Comparison of ENCODE assay signal across 12 cellular contexts in the genomic region with DNA sequence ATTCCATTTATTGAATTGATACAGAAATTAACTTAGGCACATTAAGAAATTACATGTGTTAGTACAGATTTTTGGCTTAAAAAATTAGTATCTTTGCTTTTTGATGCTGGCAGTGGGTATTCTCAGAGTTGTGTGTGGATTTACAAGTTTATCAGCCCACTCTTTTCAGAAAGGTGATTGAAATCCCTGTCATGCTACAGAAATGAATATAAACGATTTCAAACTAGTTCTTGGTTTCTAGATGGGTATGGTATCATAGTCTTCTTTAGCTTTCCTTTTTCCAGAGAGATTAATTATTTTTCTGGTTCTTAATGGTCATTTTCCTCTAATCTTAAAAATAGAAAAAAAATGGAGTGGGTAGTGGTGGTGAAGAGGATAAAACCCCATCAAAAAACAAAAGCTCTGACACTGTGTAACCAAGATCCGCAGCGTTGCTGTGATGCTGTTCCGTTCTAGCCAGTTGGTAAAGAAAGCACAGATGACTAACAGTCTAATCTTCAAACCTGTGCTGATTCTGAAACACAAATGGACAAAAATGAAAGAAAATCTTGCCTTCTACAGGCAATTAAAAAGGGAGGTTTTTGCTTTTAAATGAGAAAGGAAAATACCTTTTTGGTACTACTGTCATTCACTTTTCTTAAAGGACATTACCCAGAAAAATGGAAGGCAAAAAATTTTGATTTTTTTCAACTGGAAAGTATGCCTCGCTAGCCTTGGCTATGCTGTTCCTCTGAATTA. TPM values are rescaled to one million over a fixed set of nuclear protein-coding genes. Genes with fewer than 3 reads are reported as not detected.
A peak's percentile ranks its signal among the peaks of the same experiment; 100 is the strongest.
DNase-seq lines count a peak whose midpoint lies in the region; ATAC-seq and TF ChIP-seq lines count a peak whose summit lies in the region.
"Had no signal": no experiment of that assay in that cellular context is flagged by ENCODE, and none has a peak within 500 bp of the region (broad histone marks: within the 10 kb centered on the region; RNA-seq: fewer than 3 reads in every experiment).

No MANE protein-coding gene starts in this region.

- CTCF ChIA-PET in activated CD4-positive, alpha-beta T cell treated with anti-CD3 and anti-CD28 coated beads, Interleukin-2, amount 10 ng/mL, durations not matched to agents 7 days and 5 days (lab: Charles Lee), result no interaction called here
- CTCF ChIA-PET in WTC11 (lab: Charles Lee), result no interaction called here

- no peak for ATAC-seq in WTC11
- ATAC-seq: naive thymus-derived CD8-positive, alpha-beta T cell had no signal

- H3K4me3 Mint-ChIP-seq in activated CD4-positive, alpha-beta T cell treated with anti-CD3 and anti-CD28 coated beads, Interleukin-2, amount 10 ng/mL, durations not matched to agents 24 days and 14 days, result no peak overlapping the region
- H3K4me3 Mint-ChIP-seq in activated CD4-positive, alpha-beta T cell treated with anti-CD3 and anti-CD28 coated beads, Interleukin-2, amount 10 ng/mL, durations not matched to agents 7 days and 5 days, result no peak overlapping the region
- no peak overlapping the region for H3K4me3 Mint-ChIP-seq in WTC11
- H3K4me3 Mint-ChIP-seq: naive thymus-derived CD8-positive, alpha-beta T cell had no signal

- peak overlapping the region; percentile 34 for H3K27ac Mint-ChIP-seq in activated CD4-positive, alpha-beta T cell treated with anti-CD3 and anti-CD28 coated beads, Interleukin-2, amount 10 ng/mL, durations not matched to agents 24 days and 14 days
- H3K27ac Mint-ChIP-seq in activated CD4-positive, alpha-beta T cell treated with anti-CD3 and anti-CD28 coated beads, Interleukin-2, amount 10 ng/mL, durations not matched to agents 7 days and 5 days, result no peak overlapping the region
- H3K27ac Mint-ChIP-seq in WTC11, result peak overlapping the region; percentile 82
- H3K27ac Mint-ChIP-seq: naive thymus-derived CD8-positive, alpha-beta T cell had no signal

- H3K27me3 Mint-ChIP-seq in activated CD4-positive, alpha-beta T cell treated with anti-CD3 and anti-CD28 coated beads, Interleukin-2, amount 10 ng/mL, durations not matched to agents 24 days and 14 days, result peaks cover 23% of the 10 kb centered on the region
- peaks cover 31% of the 10 kb centered on the region for H3K27me3 Mint-ChIP-seq in activated CD4-positive, alpha-beta T cell treated with anti-CD3 and anti-CD28 coated beads, Interleukin-2, amount 10 ng/mL, durations not matched to agents 7 days and 5 days
- no peaks in the 10 kb centered on the region for H3K27me3 Mint-ChIP-seq in WTC11 (ENCODE audit: low read depth)

- H3K9me3 Mint-ChIP-seq in activated CD4-positive, alpha-beta T cell treated with anti-CD3 and anti-CD28 coated beads, Interleukin-2, amount 10 ng/mL, durations not matched to agents 24 days and 14 days, result peaks cover 3% of the 10 kb centered on the region
- H3K9me3 Mint-ChIP-seq in activated CD4-positive, alpha-beta T cell treated with anti-CD3 and anti-CD28 coated beads, Interleukin-2, amount 10 ng/mL, durations not matched to agents 7 days and 5 days, result no peaks in the 10 kb centered on the region
- no peaks in the 10 kb centered on the region for H3K9me3 Mint-ChIP-seq in WTC11

- TF ChIP-seq CTCF in WTC11 (IDR thresholded peaks at IDR 0.05) (no peak), fibroblast of the aortic adventitia (IDR thresholded peaks at IDR 0.05; ENCODE audit: insufficient read depth, low read length) (no peak)

- POLR2A ChIA-PET in activated CD4-positive, alpha-beta T cell treated with anti-CD3 and anti-CD28 coated beads, Interleukin-2, amount 10 ng/mL, durations not matched to agents 7 days and 5 days (lab: Charles Lee), result no interaction called here
- POLR2A ChIA-PET in WTC11 (lab: Charles Lee), result no interaction called here

- H3K36me3 ChIP-seq in H7 (replicated peaks; ENCODE audit: control insufficient read depth, insufficient read depth, low read length), result no peaks in the 10 kb centered on the region; the same call in 1 of the 2 replicates
- H3K36me3 ChIP-seq: upper lobe of left lung had no signal

- intact Hi-C loops in activated CD4-positive, alpha-beta T cell treated with anti-CD3 and anti-CD28 coated beads, Interleukin-2, amount 10 ng/mL, durations not matched to agents 24 days and 14 days (cut with micrococcal nuclease), result no loop called here

- H3K27me3 ChIP-seq in H7 (ENCODE audit: control insufficient read depth, insufficient read depth, low read length), result no peaks in the 10 kb centered on the region
- H3K27me3 ChIP-seq: upper lobe of left lung had no signal

- no peaks in the 10 kb centered on the region for H3K36me3 Mint-ChIP-seq in activated CD4-positive, alpha-beta T cell treated with anti-CD3 and anti-CD28 coated beads, Interleukin-2, amount 10 ng/mL, durations not matched to agents 24 days and 14 days (ENCODE audit: low read depth)
- H3K36me3 Mint-ChIP-seq in activated CD4-positive, alpha-beta T cell treated with anti-CD3 and anti-CD28 coated beads, Interleukin-2, amount 10 ng/mL, durations not matched to agents 7 days and 5 days (ENCODE audit: low read depth), result no peaks in the 10 kb centered on the region
- H3K36me3 Mint-ChIP-seq in WTC11, result 0 out of 2 replicates have a peak, but pooled peaks cover 3% of the 10 kb centered on the region

- DNase-seq in activated CD4-positive, alpha-beta T cell treated with anti-CD3 and anti-CD28 coated beads, Interleukin-2, amount 10 ng/mL, durations not matched to agents 24 days and 14 days, result no peak
- DNase-seq in activated CD4-positive, alpha-beta T cell treated with anti-CD3 and anti-CD28 coated beads, Interleukin-2, amount 10 ng/mL, durations not matched to agents 7 days and 5 days, result no peak
- no peak for DNase-seq in WTC11 (ENCODE audit: low spot score)
- peak; percentile 60 for DNase-seq in fibroblast of the aortic adventitia (ENCODE audit: low read depth)
- DNase-seq in pons (ENCODE audit: low spot score), result peak; percentile 56
- no peak for DNase-seq in H7
- DNase-seq in NK-92 treated with Interleukin-12 subunit alpha and Interleukin-12 subunit beta, amount 100 ng/mL, for 24 hours (lab: John Stamatoyannopoulos, UW), result no peak
- no peak for DNase-seq in retina
- DNase-seq: activated CD4-positive, CD25-positive, alpha-beta regulatory T cell; naive thymus-derived CD8-positive, alpha-beta T cell; upper lobe of left lung had no signal

- H3K4me1 Mint-ChIP-seq in activated CD4-positive, alpha-beta T cell treated with anti-CD3 and anti-CD28 coated beads, Interleukin-2, amount 10 ng/mL, durations not matched to agents 24 days and 14 days, result peaks cover 6% of the 10 kb centered on the region
- peaks cover 6% of the 10 kb centered on the region for H3K4me1 Mint-ChIP-seq in activated CD4-positive, alpha-beta T cell treated with anti-CD3 and anti-CD28 coated beads, Interleukin-2, amount 10 ng/mL, durations not matched to agents 7 days and 5 days
- peaks cover 84% of the 10 kb centered on the region for H3K4me1 Mint-ChIP-seq in WTC11

- H3K4me3 ChIP-seq in fibroblast of the aortic adventitia (ENCODE audit: low read depth, low read length) (peak overlapping the region; percentile 11), H7 (ENCODE audit: insufficient read depth, low read depth, low read length) (no peak overlapping the region)
- H3K4me3 ChIP-seq: upper lobe of left lung had no signal

TF ChIP-seq in WTC11, 78 proteins besides CTCF, POLR2A, EP300 and RAD21 (continues in another document):
- TF ChIP-seq SMAD4 (CRISPR knock-in tag; IDR thresholded peaks at IDR 0.05) (no peak), ZNF396 (CRISPR knock-in tag; IDR thresholded peaks at IDR 0.05; ENCODE audit: borderline replicate concordance) (no peak), PRRX2 (CRISPR knock-in tag; IDR thresholded peaks at IDR 0.05) (no peak), ZNF416 (CRISPR knock-in tag; IDR thresholded peaks at IDR 0.05) (no peak), ZNF121 (CRISPR knock-in tag; IDR thresholded peaks at IDR 0.05) (no peak), NFATC4 (CRISPR knock-in tag; IDR thresholded peaks at IDR 0.05) (no peak), FOXP1 (CRISPR knock-in tag; IDR thresholded peaks at IDR 0.05; ENCODE audit: borderline replicate concordance) (no peak), TEAD4 (CRISPR knock-in tag; IDR thresholded peaks at IDR 0.05) (no peak)
- TF ChIP-seq, protein P1, sequence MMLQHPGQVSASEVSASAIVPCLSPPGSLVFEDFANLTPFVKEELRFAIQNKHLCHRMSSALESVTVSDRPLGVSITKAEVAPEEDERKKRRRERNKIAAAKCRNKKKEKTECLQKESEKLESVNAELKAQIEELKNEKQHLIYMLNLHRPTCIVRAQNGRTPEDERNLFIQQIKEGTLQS (CRISPR knock-in tag; conservative IDR thresholded peaks at IDR 0.05), result no peak
- TF ChIP-seq, protein P2, sequence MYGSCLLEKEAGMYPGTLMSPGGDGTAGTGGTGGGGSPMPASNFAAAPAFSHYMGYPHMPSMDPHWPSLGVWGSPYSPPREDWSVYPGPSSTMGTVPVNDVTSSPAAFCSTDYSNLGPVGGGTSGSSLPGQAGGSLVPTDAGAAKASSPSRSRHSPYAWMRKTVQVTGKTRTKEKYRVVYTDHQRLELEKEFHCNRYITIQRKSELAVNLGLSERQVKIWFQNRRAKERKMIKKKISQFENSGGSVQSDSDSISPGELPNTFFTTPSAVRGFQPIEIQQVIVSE (CRISPR knock-in tag; IDR thresholded peaks at IDR 0.05; ENCODE audit: borderline replicate concordance), result no peak

RNA-seq across cellular contexts. Expression of gene LRRTM2, which starts 5.2 kb away (rescaled TPM):
- 0.07 and 0.19 TPM in 2 replicates for total RNA-seq in activated CD4-positive, alpha-beta T cell treated with anti-CD3 and anti-CD28 coated beads, Interleukin-2, amount 10 ng/mL, durations not matched to agents 24 days and 14 days
- not detected for total RNA-seq in activated CD4-positive, alpha-beta T cell treated with anti-CD3 and anti-CD28 coated beads, Interleukin-2, amount 10 ng/mL, durations not matched to agents 7 days and 5 days
- total RNA-seq in WTC11 (2021) (not detected in 3 replicates), fibroblast of the aortic adventitia (ENCODE audit: low replicate concordance) (0.33 and 3.6 TPM in 2 replicates)
- not detected in 2 replicates for total RNA-seq in H7 (2014; rRNA removed; shearing (Covaris generic))
- total RNA-seq: HT-29; naive thymus-derived CD8-positive, alpha-beta T cell had no signal

Comparison
In these comparisons a context has a peak if more than half of its experiments do, and no peak if none do; other contexts are left out.
1. DNase-seq: peak in fibroblast of the aortic adventitia (single experiment) and pons (single experiment); none in activated CD4-positive, alpha-beta T cell treated with anti-CD3 and anti-CD28 coated beads, Interleukin-2, amount 10 ng/mL, durations not matched to agents 24 days and 14 days (single experiment), activated CD4-positive, alpha-beta T cell treated with anti-CD3 and anti-CD28 coated beads, Interleukin-2, amount 10 ng/mL, durations not matched to agents 7 days and 5 days (single experiment), WTC11 (single experiment), H7 (single experiment), NK-92 treated with Interleukin-12 subunit alpha and Interleukin-12 subunit beta, amount 100 ng/mL, for 24 hours (single experiment) and retina (single experiment).